ENCODE assay signal across 1 cellular context in the genomic region with DNA sequence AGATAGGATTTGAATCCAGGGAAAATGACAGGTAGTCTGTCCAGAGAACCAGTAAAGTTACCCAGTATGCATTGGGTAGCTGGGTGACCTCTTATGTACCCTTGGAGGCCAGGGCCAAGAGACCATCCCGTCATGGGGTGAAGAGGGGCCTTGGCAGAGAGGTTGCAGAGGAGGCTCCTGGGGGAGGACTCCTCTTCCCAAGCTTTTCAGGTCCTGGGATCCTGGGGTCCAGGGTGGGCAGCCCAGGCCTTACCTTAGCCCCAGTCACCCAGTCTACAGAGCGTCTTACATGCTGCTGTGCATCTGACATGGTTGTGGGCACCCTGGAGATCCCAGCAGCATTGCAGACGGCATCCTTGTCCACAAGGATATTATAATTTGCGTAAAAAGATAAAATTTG.
TF ChIP-seq lines count a peak whose summit lies in the region.

No MANE protein-coding gene starts in this region.

TF ChIP-seq in H1, 55 proteins besides CTCF, POLR2A, EP300 and RAD21:
- TF ChIP-seq RFX5 (IDR thresholded peaks at IDR 0.05; ENCODE audit: borderline replicate concordance, low read depth, low read length) (no peak), EGR1 (IDR thresholded peaks at IDR 0.05; ENCODE audit: borderline replicate concordance, low read depth, low read length) (no peak), GABPA (IDR thresholded peaks at IDR 0.05; ENCODE audit: borderline replicate concordance, insufficient read depth, low read length) (no peak), TBP (IDR thresholded peaks at IDR 0.05; ENCODE audit: low read depth, low read length) (no peak), KDM4A (IDR thresholded peaks at IDR 0.05; ENCODE audit: low read depth, low read length, severe bottlenecking) (no peak), SAP30 (IDR thresholded peaks at IDR 0.05; ENCODE audit: insufficient read depth, insufficient replicate concordance, low read length) (no peak), CBX5 (IDR thresholded peaks at IDR 0.05; ENCODE audit: low read depth, low read length) (no peak), CHD2 (IDR thresholded peaks at IDR 0.05; ENCODE audit: low read length) (no peak), POLR2AphosphoS5 (IDR thresholded peaks at IDR 0.05; ENCODE audit: low read depth, low read length) (no peak), PHF8 (conservative IDR thresholded peaks at IDR 0.05; ENCODE audit: low read depth, low read length) (no peak), BRCA1 (IDR thresholded peaks at IDR 0.05; ENCODE audit: low read depth, low read length) (no peak), RXRA (IDR thresholded peaks at IDR 0.05; ENCODE audit: insufficient read depth, low read depth, low read length) (no peak)
- TF ChIP-seq, protein P1, sequence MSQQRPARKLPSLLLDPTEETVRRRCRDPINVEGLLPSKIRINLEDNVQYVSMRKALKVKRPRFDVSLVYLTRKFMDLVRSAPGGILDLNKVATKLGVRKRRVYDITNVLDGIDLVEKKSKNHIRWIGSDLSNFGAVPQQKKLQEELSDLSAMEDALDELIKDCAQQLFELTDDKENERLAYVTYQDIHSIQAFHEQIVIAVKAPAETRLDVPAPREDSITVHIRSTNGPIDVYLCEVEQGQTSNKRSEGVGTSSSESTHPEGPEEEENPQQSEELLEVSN (IDR thresholded peaks at IDR 0.05) = no peak
TF ChIP-seq in H1: peak in this region for 0.
